Comparison of ENCODE assay signal across 8 cellular contexts in genomic region chr19:5339950-5340636, GRCh38. TPM values are rescaled to one million over a fixed set of nuclear protein-coding genes. Genes with fewer than 3 reads are reported as not detected.
A peak's percentile ranks its signal among the peaks of the same experiment; 100 is the strongest.
DNase-seq lines count a peak whose midpoint lies in the region; ATAC-seq and TF ChIP-seq lines count a peak whose summit lies in the region.

No MANE protein-coding gene starts in this region.

- TF ChIP-seq CTCF in RWPE2 (IDR thresholded peaks at IDR 0.05; ENCODE audit: poor library complexity, severe bottlenecking) (peak; percentile 27), epithelial cell of proximal tubule (conservative IDR thresholded peaks at IDR 0.05; ENCODE audit: low read depth, low read length) (no peak)

- ATAC-seq in RWPE2 (ENCODE audit: low read depth) = peak; percentile 34; the same call in 2 of the 3 replicates
- peak; percentile 28 to 48 for ATAC-seq in natural killer cell treated with Interleukin-12 subunit alpha and Interleukin-12 subunit beta and Interleukin-15 and Interleukin-18, amount 100 ng/mL, for 72 hours
- no peak for ATAC-seq in HG03039 (IDR thresholded peaks at IDR 0.05; ENCODE audit: unreplicated experiment)

- H3K36me3 Mint-ChIP-seq in natural killer cell treated with Interleukin-12 subunit alpha and Interleukin-12 subunit beta and Interleukin-15 and Interleukin-18, amount 100 ng/mL, for 72 hours = no peaks in the 10 kb centered on the region

- H3K9me3 ChIP-seq in RWPE2 (ENCODE audit: severe bottlenecking) = no peaks in the 10 kb centered on the region

- no peaks in the 10 kb centered on the region for H3K36me3 ChIP-seq in RWPE2 (ENCODE audit: low read depth)

- no peak overlapping the region for H3K27ac Mint-ChIP-seq in natural killer cell treated with Interleukin-12 subunit alpha and Interleukin-12 subunit beta and Interleukin-15 and Interleukin-18, amount 100 ng/mL, for 72 hours

- DNase-seq in NCI-H2196 (lab: John Stamatoyannopoulos, UW; ENCODE audit: unreplicated experiment) (peak; percentile 34), NCI-H2196 treated with DMSO at 0.1 percent for 48 hours (lab: John Stamatoyannopoulos, UW; ENCODE audit: unreplicated experiment) (no peak), RWPE2 (ENCODE audit: low spot score) (no peak), epithelial cell of proximal tubule (ENCODE audit: low read depth) (no peak), OCI-M2 (lab: John Stamatoyannopoulos, UW; ENCODE audit: unreplicated experiment) (no peak)
- no peak for DNase-seq in natural killer cell treated with Interleukin-12 subunit alpha and Interleukin-12 subunit beta and Interleukin-15 and Interleukin-18, amount 100 ng/mL, for 72 hours (ENCODE audit: low spot score)
- no peak for DNase-seq in stimulated activated CD8-positive, alpha-beta memory T cell treated with anti-CD3 and anti-CD28 coated beads, Interleukin-4, amount 100 ng/mL, for 48 hours

- peaks cover 3% of the 10 kb centered on the region for H3K9me3 Mint-ChIP-seq in natural killer cell treated with Interleukin-12 subunit alpha and Interleukin-12 subunit beta and Interleukin-15 and Interleukin-18, amount 100 ng/mL, for 72 hours

- peak overlapping the region; percentile 44 for H3K4me3 ChIP-seq in RWPE2 (ENCODE audit: severe bottlenecking)
- peak overlapping the region; percentile 46 for H3K4me3 ChIP-seq in epithelial cell of proximal tubule (ENCODE audit: low read depth, low read length)

- H3K4me3 Mint-ChIP-seq in natural killer cell treated with Interleukin-12 subunit alpha and Interleukin-12 subunit beta and Interleukin-15 and Interleukin-18, amount 100 ng/mL, for 72 hours = peak overlapping the region; percentile 61

- peaks cover 13% of the 10 kb centered on the region for H3K27me3 ChIP-seq in RWPE2 (ENCODE audit: insufficient read depth, poor library complexity, severe bottlenecking)

- no peak overlapping the region for H3K27ac ChIP-seq in RWPE2 (ENCODE audit: poor library complexity, severe bottlenecking)

- H3K4me1 Mint-ChIP-seq in natural killer cell treated with Interleukin-12 subunit alpha and Interleukin-12 subunit beta and Interleukin-15 and Interleukin-18, amount 100 ng/mL, for 72 hours (ENCODE audit: low read depth in 2 of 2) = peaks cover 15 to 22% of the 10 kb centered on the region in 2 donors

- no peaks in the 10 kb centered on the region for H3K4me1 ChIP-seq in RWPE2 (ENCODE audit: insufficient read depth, poor library complexity, severe bottlenecking)

- peaks cover 31 to 32% of the 10 kb centered on the region in 2 donors for H3K27me3 Mint-ChIP-seq in natural killer cell treated with Interleukin-12 subunit alpha and Interleukin-12 subunit beta and Interleukin-15 and Interleukin-18, amount 100 ng/mL, for 72 hours

RNA-seq across cellular contexts. Expression of gene PTPRS, which starts 0.5 kb away (rescaled TPM):
- 9.3 and 31.9 TPM in 2 replicates for total RNA-seq in epithelial cell of proximal tubule
- total RNA-seq in natural killer cell treated with Interleukin-12 subunit alpha and Interleukin-12 subunit beta and Interleukin-15 and Interleukin-18, amount 100 ng/mL, for 72 hours = under 1 TPM; 0.17 to 0.33 TPM
